Comparison of ENCODE assay signal across 8 cellular contexts in the genomic region with DNA sequence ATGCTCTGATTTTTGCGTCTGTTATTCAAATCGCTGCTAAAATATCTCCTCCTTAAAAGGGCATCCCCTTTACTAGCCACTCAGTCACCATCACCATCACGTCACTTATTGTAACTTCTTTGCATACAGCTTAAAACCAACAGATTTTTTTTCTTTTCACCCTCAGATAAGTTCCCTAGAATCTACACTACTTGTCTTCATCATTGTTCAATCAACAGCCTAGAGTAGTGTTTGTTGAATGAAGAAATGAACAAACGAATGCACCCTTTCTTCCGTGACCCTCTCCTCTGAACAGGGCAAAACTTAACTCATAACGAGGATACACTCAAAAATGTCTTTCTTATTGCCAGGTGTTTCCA. TPM values are rescaled to one million over a fixed set of nuclear protein-coding genes. Genes with fewer than 3 reads are reported as not detected.
DNase-seq lines count a peak whose midpoint lies in the region; ATAC-seq, FAIRE-seq and TF ChIP-seq lines count a peak whose summit lies in the region.

No MANE protein-coding gene starts in this region.

- H3K27me3 Mint-ChIP-seq in T-helper 1 cell treated with Interleukin-12 subunit alpha and Interleukin-12 subunit beta and Interleukin-4 antibody, amounts not matched to agents 30 μg/mL and 1 μg/mL, for 36 hours (ENCODE audit: low read depth): peaks cover 5% of the 10 kb centered on the region
- no peaks in the 10 kb centered on the region for H3K27me3 Mint-ChIP-seq in activated CD8-positive, alpha-beta T cell treated with anti-CD3 and anti-CD28 coated beads, Interleukin-2, amount 10 ng/mL, durations not matched to agents 7 days and 5 days (ENCODE audit: low read depth)

- WGBS in pancreas, 2 donors: 90 to 91% methylated on average over 6 of the region's 6 CpGs

- ATAC-seq in activated CD8-positive, alpha-beta T cell treated with anti-CD3 and anti-CD28 coated beads, Interleukin-2, amount 10 ng/mL, durations not matched to agents 7 days and 5 days: no peak
- ATAC-seq in GM19452 (IDR thresholded peaks at IDR 0.05; ENCODE audit: unreplicated experiment) (no peak), GM19467 (IDR thresholded peaks at IDR 0.05; ENCODE audit: unreplicated experiment) (no peak), pancreas (no peak)

- intact Hi-C loops in pancreas (cut with DNase I): no loop called here

- peak overlapping the region in 1 of 2 donors; percentile 53 for H3K9ac ChIP-seq in stomach smooth muscle (ENCODE audit: low read length in 2 of 2)

- POLR2A ChIA-PET in activated CD8-positive, alpha-beta T cell treated with anti-CD3 and anti-CD28 coated beads, Interleukin-2, amount 10 ng/mL, durations not matched to agents 7 days and 5 days (lab: Charles Lee): interaction anchor here (1.0 to 2.5 kb wide), 2 partner anchors 12 to 56 kb away, joined by 3 to 9 read pairs; no protein-coding TSS in a partner anchor

- H3K27ac ChIP-seq in stomach smooth muscle (ENCODE audit: low read length): peak overlapping the region; percentile 80
- H3K27ac ChIP-seq in pancreas: peak overlapping the region in 1 of 4 donors; percentile 59

- H3K27ac Mint-ChIP-seq in T-helper 1 cell treated with Interleukin-12 subunit alpha and Interleukin-12 subunit beta and Interleukin-4 antibody, amounts not matched to agents 30 μg/mL and 1 μg/mL, for 36 hours: peak overlapping the region; percentile 90
- H3K27ac Mint-ChIP-seq in activated CD8-positive, alpha-beta T cell treated with anti-CD3 and anti-CD28 coated beads, Interleukin-2, amount 10 ng/mL, durations not matched to agents 7 days and 5 days: peak overlapping the region; percentile 96

- H3K36me3 Mint-ChIP-seq in T-helper 1 cell treated with Interleukin-12 subunit alpha and Interleukin-12 subunit beta and Interleukin-4 antibody, amounts not matched to agents 30 μg/mL and 1 μg/mL, for 36 hours (ENCODE audit: low read depth): peaks cover 15% of the 10 kb centered on the region
- H3K36me3 Mint-ChIP-seq in activated CD8-positive, alpha-beta T cell treated with anti-CD3 and anti-CD28 coated beads, Interleukin-2, amount 10 ng/mL, durations not matched to agents 7 days and 5 days (ENCODE audit: low read depth): peaks cover 19% of the 10 kb centered on the region

- no peaks in the 10 kb centered on the region for H3K36me3 ChIP-seq in stomach smooth muscle (ENCODE audit: control insufficient read depth in 2 of 2, insufficient read depth in 2 of 2, low read length in 2 of 2)
- H3K36me3 ChIP-seq in pancreas: no peaks in the 10 kb centered on the region

- peaks cover 9% of the 10 kb centered on the region for H3K4me1 ChIP-seq in stomach smooth muscle (ENCODE audit: control insufficient read depth, insufficient read depth, low read length)
- H3K4me1 ChIP-seq in pancreas: peaks cover 0 to 7% (median 0%) of the 10 kb centered on the region in 3 donors

- no peak for FAIRE-seq in pancreas (lab: Jason Lieb, UNC)

- no peaks in the 10 kb centered on the region for H3K9me3 Mint-ChIP-seq in T-helper 1 cell treated with Interleukin-12 subunit alpha and Interleukin-12 subunit beta and Interleukin-4 antibody, amounts not matched to agents 30 μg/mL and 1 μg/mL, for 36 hours
- H3K9me3 Mint-ChIP-seq in activated CD8-positive, alpha-beta T cell treated with anti-CD3 and anti-CD28 coated beads, Interleukin-2, amount 10 ng/mL, durations not matched to agents 7 days and 5 days (ENCODE audit: insufficient read depth): peaks cover 6% of the 10 kb centered on the region

- H3K4me3 ChIP-seq in iPS-18c (ENCODE audit: insufficient read depth, low read depth, low read length) (peak overlapping the region; percentile 71), stomach smooth muscle (ENCODE audit: low read length in 2 of 2) (peak overlapping the region; percentile 64 to 83), pancreas (peak overlapping the region in 2 of 4 donors; percentile 56 to 91)

- H3K4me3 Mint-ChIP-seq in T-helper 1 cell treated with Interleukin-12 subunit alpha and Interleukin-12 subunit beta and Interleukin-4 antibody, amounts not matched to agents 30 μg/mL and 1 μg/mL, for 36 hours: peak overlapping the region; percentile 93
- peak overlapping the region; percentile 98 for H3K4me3 Mint-ChIP-seq in activated CD8-positive, alpha-beta T cell treated with anti-CD3 and anti-CD28 coated beads, Interleukin-2, amount 10 ng/mL, durations not matched to agents 7 days and 5 days

- TF ChIP-seq CTCF in pancreas (IDR thresholded peaks at IDR 0.05): no peak

- H3K27me3 ChIP-seq in stomach smooth muscle (ENCODE audit: control insufficient read depth in 1 of 2, insufficient read depth in 2 of 2, low read length in 2 of 2): no peaks in the 10 kb centered on the region
- H3K27me3 ChIP-seq in pancreas: no peaks in the 10 kb centered on the region

- H3K4me1 Mint-ChIP-seq in T-helper 1 cell treated with Interleukin-12 subunit alpha and Interleukin-12 subunit beta and Interleukin-4 antibody, amounts not matched to agents 30 μg/mL and 1 μg/mL, for 36 hours (ENCODE audit: low read depth): peaks cover 37% of the 10 kb centered on the region
- H3K4me1 Mint-ChIP-seq in activated CD8-positive, alpha-beta T cell treated with anti-CD3 and anti-CD28 coated beads, Interleukin-2, amount 10 ng/mL, durations not matched to agents 7 days and 5 days (ENCODE audit: low read depth): peaks cover 43% of the 10 kb centered on the region

- CTCF ChIA-PET in activated CD8-positive, alpha-beta T cell treated with anti-CD3 and anti-CD28 coated beads, Interleukin-2, amount 10 ng/mL, durations not matched to agents 7 days and 5 days (lab: Charles Lee): interaction anchor here (1.0 to 2.4 kb wide), 2 partner anchors 208 to 603 kb away, joined by 3 to 8 read pairs; no protein-coding TSS in a partner anchor

- DNase-seq in T-helper 1 cell (no peak), pancreas (no peak)
- no peak for DNase-seq in activated CD8-positive, alpha-beta T cell treated with anti-CD3 and anti-CD28 coated beads, Interleukin-2, amount 10 ng/mL, durations not matched to agents 7 days and 5 days

- H3K9me3 ChIP-seq in iPS-18c (ENCODE audit: control insufficient read depth, insufficient read depth, low read length) (no peaks in the 10 kb centered on the region), stomach smooth muscle (ENCODE audit: control insufficient read depth in 2 of 2, low read length in 2 of 2) (no peaks in the 10 kb centered on the region), pancreas (no peaks in the 10 kb centered on the region)

RNA-seq across cellular contexts. Expression of a gene that starts 1.1 kb away (rescaled TPM):
- total RNA-seq in activated CD8-positive, alpha-beta T cell treated with anti-CD3 and anti-CD28 coated beads, Interleukin-2, amount 10 ng/mL, durations not matched to agents 7 days and 5 days: 10 to 100 TPM; 25.8 to 27.1 TPM
- 10 to 100 TPM in 2 of 6 donors, 1 to 10 TPM in 4; 6.6 to 15.5 (median 8.6) TPM for total RNA-seq in pancreas
- 1 to 10 TPM; 3.0 to 8.6 TPM for polyA plus RNA-seq in pancreas
